Comparison of ENCODE assay signal across 18 cellular contexts in genomic region chr15:33649217-33649933, GRCh38.
"Had no signal": no experiment of that assay in that cellular context is flagged by ENCODE, and none has a peak within 500 bp of the region (broad histone marks: within the 10 kb centered on the region; RNA-seq: fewer than 3 reads in every experiment).

No MANE protein-coding gene starts in this region.

- H3K36me3 Mint-ChIP-seq: naive B cell; stimulated activated effector memory CD8-positive, alpha-beta T cell treated with anti-CD3 and anti-CD28 coated beads, Interleukin-12 subunit alpha, Interleukin-12 subunit beta, amount 100 ng/mL, for 72 hours had no signal

- H3K4me3 Mint-ChIP-seq: naive B cell; nephron; stimulated activated effector memory CD8-positive, alpha-beta T cell treated with anti-CD3 and anti-CD28 coated beads, Interleukin-12 subunit alpha, Interleukin-12 subunit beta, amount 100 ng/mL, for 72 hours had no signal

- ATAC-seq: foreskin keratinocyte; heart left ventricle; sciatic nerve; stimulated activated effector memory CD8-positive, alpha-beta T cell treated with anti-CD3 and anti-CD28 coated beads, Interleukin-12 subunit alpha, Interleukin-12 subunit beta, amount 100 ng/mL, for 72 hours had no signal

- H3K9me3 Mint-ChIP-seq: nephron; stimulated activated effector memory CD8-positive, alpha-beta T cell treated with anti-CD3 and anti-CD28 coated beads, Interleukin-12 subunit alpha, Interleukin-12 subunit beta, amount 100 ng/mL, for 72 hours had no signal

- DNase-seq: colonic mucosa; dermis blood vessel endothelial cell; foreskin keratinocyte; heart left ventricle; hypothalamus; kidney glomerular epithelial cell; mesendoderm; naive B cell; occipital lobe; retina; spleen; stimulated activated CD8-positive, alpha-beta memory T cell treated with anti-CD3 and anti-CD28 coated beads, Interleukin-4, amount 100 ng/mL, for 48 hours; stomach; substantia nigra; transverse colon had no signal

- H3K4me1 Mint-ChIP-seq: naive B cell; nephron; stimulated activated effector memory CD8-positive, alpha-beta T cell treated with anti-CD3 and anti-CD28 coated beads, Interleukin-12 subunit alpha, Interleukin-12 subunit beta, amount 100 ng/mL, for 72 hours had no signal

- H3K27ac Mint-ChIP-seq: naive B cell; nephron; stimulated activated effector memory CD8-positive, alpha-beta T cell treated with anti-CD3 and anti-CD28 coated beads, Interleukin-12 subunit alpha, Interleukin-12 subunit beta, amount 100 ng/mL, for 72 hours had no signal
